ENCODE assay signal across 7 cellular contexts in genomic region chr18:120539-121260, GRCh38. TPM values are rescaled to one million over a fixed set of nuclear protein-coding genes. Genes with fewer than 3 reads are reported as not detected.
DNase-seq lines count a peak whose midpoint lies in the region; ATAC-seq, FAIRE-seq and TF ChIP-seq lines count a peak whose summit lies in the region.
"Not testable (repeated sequence)": the region's sequence is repeated elsewhere in the genome, so short reads cannot be mapped to it uniquely, and the experiment has no call there.

No MANE protein-coding gene starts in this region.

- H2AFZ ChIP-seq in K562 (ENCODE audit: low read depth, low read length): peak overlapping the region; percentile 82

- TF ChIP-seq POLR2A in H54 (IDR thresholded peaks at IDR 0.05; ENCODE audit: low read depth, low read length); K562 (conservative IDR thresholded peaks at IDR 0.05): not testable (repeated sequence)

- TF ChIP-seq EP300 in K562 (IDR thresholded peaks at IDR 0.05; ENCODE audit: low read length): not testable (repeated sequence)

- not testable (repeated sequence) for H3K36me3 ChIP-seq in K562 (ENCODE audit: control insufficient read depth, insufficient read depth, low read length)

- not testable (repeated sequence) for H3K27me3 ChIP-seq in K562 (ENCODE audit: control insufficient read depth in 2 of 2, insufficient read depth in 2 of 2, low read length in 2 of 2)

- not testable (repeated sequence) for BruUV-seq in K562 (replicated peaks; lab: Mats Ljungman, UMichigan)

- H3K4me1 ChIP-seq in K562 (replicated peaks in 1 of 2; ENCODE audit: control insufficient read depth in 2 of 2, insufficient read depth in 2 of 2, low read length in 2 of 2): not testable (repeated sequence)

- H3K9me3 ChIP-seq in K562 (replicated peaks; ENCODE audit: control insufficient read depth, insufficient read depth, low read depth, low read length): not testable (repeated sequence)

- DNase-seq in ELR (ENCODE audit: low read depth): peak; percentile 36
- DNase-seq in H54 (ENCODE audit: insufficient read length, low spot score); HTR-8/SVneo (ENCODE audit: insufficient read length, low spot score); T-helper 2 cell treated with Interferon-gamma antibody and Interleukin-4, amounts not matched to agents 5 μg/mL and 100 μg/mL, for 36 hours (ENCODE audit: low spot score); activated CD4-positive, alpha-beta T cell treated with anti-CD3 and anti-CD28 coated beads for 36 hours: not testable (repeated sequence)
- DNase-seq in K562 (ENCODE audit: extremely low read depth in 1 of 4, low spot score in 3 of 4): peak in 1 of 4 experiments; percentile 39

- H3K4me3 ChIP-seq in K562: not testable (repeated sequence)

- H3K27me3 Mint-ChIP-seq in T-helper 2 cell treated with Interferon-gamma antibody and Interleukin-4, amounts not matched to agents 5 μg/mL and 100 μg/mL, for 36 hours (ENCODE audit: low read depth); activated CD4-positive, alpha-beta T cell treated with anti-CD3 and anti-CD28 coated beads for 36 hours: not testable (repeated sequence)

- not testable (repeated sequence) for H3K27ac ChIP-seq in K562 (ENCODE audit: extremely low read depth, low read depth, low read length)

- CTCF ChIA-PET in activated CD4-positive, alpha-beta T cell treated with anti-CD3 and anti-CD28 coated beads for 36 hours (lab: Charles Lee); K562 (lab: Yijun Ruan, JAX; ENCODE audit: low intra/inter-chr PET ratio): not testable (repeated sequence)

- in situ Hi-C loops in K562 (cut with MboI): not testable (repeated sequence)

- H3K4me3 Mint-ChIP-seq in T-helper 2 cell treated with Interferon-gamma antibody and Interleukin-4, amounts not matched to agents 5 μg/mL and 100 μg/mL, for 36 hours: peak overlapping the region; percentile 12
- H3K4me3 Mint-ChIP-seq in activated CD4-positive, alpha-beta T cell treated with anti-CD3 and anti-CD28 coated beads for 36 hours: not testable (repeated sequence)

- WGBS in K562 (ENCODE audit: insufficient coverage, low coverage, missing lambda C conversion rate): 13% methylated on average over 7 of the region's 7 CpGs

- ATAC-seq in activated CD4-positive, alpha-beta T cell treated with anti-CD3 and anti-CD28 coated beads for 36 hours: peak; percentile 58
- ATAC-seq in K562: peak; percentile 76

- FAIRE-seq in H54 (lab: Jason Lieb, UNC) (peak; percentile 87), HTR-8/SVneo (lab: Jason Lieb, UNC) (peak; percentile 36), K562 (lab: Jason Lieb, UNC) (peak; percentile 52), islet of Langerhans (lab: Jason Lieb, UNC) (peak; percentile 60)

- not testable (repeated sequence) for TF ChIP-seq RAD21 in K562 (CRISPR knock-in tag; conservative IDR thresholded peaks at IDR 0.05 in 1 of 2, IDR thresholded peaks at IDR 0.05 in 1 of 2)

- not testable (repeated sequence) for H3K9me1 ChIP-seq in K562 (ENCODE audit: control insufficient read depth, insufficient read depth, low read length)

- TF ChIP-seq CTCF in K562 (IDR thresholded peaks at IDR 0.05 in 2 of 3, conservative IDR thresholded peaks at IDR 0.05 in 1 of 3; ENCODE audit: insufficient read depth in 2 of 3, low read depth in 1 of 3, low read length in 3 of 3): not testable (repeated sequence)

- H3K9ac ChIP-seq in K562 (ENCODE audit: insufficient read depth in 1 of 2, low read depth in 2 of 2, low read length in 2 of 2): not testable (repeated sequence)

- not testable (repeated sequence) for H3K9me3 Mint-ChIP-seq in T-helper 2 cell treated with Interferon-gamma antibody and Interleukin-4, amounts not matched to agents 5 μg/mL and 100 μg/mL, for 36 hours; activated CD4-positive, alpha-beta T cell treated with anti-CD3 and anti-CD28 coated beads for 36 hours (ENCODE audit: low read depth)

- H3K4me1 Mint-ChIP-seq in T-helper 2 cell treated with Interferon-gamma antibody and Interleukin-4, amounts not matched to agents 5 μg/mL and 100 μg/mL, for 36 hours (ENCODE audit: low read depth); activated CD4-positive, alpha-beta T cell treated with anti-CD3 and anti-CD28 coated beads for 36 hours: not testable (repeated sequence)

- H4K20me1 ChIP-seq in K562 (replicated peaks; ENCODE audit: control insufficient read depth, insufficient read depth, low read length): not testable (repeated sequence)

- not testable (repeated sequence) for H3K36me3 Mint-ChIP-seq in T-helper 2 cell treated with Interferon-gamma antibody and Interleukin-4, amounts not matched to agents 5 μg/mL and 100 μg/mL, for 36 hours (ENCODE audit: low read depth); activated CD4-positive, alpha-beta T cell treated with anti-CD3 and anti-CD28 coated beads for 36 hours (ENCODE audit: low read depth)

- not testable (repeated sequence) for H3K4me2 ChIP-seq in K562 (ENCODE audit: insufficient read depth, low read length)

- POLR2A ChIA-PET in activated CD4-positive, alpha-beta T cell treated with anti-CD3 and anti-CD28 coated beads for 36 hours (lab: Charles Lee); K562 (lab: Yijun Ruan, JAX): not testable (repeated sequence)

- H3K27ac Mint-ChIP-seq in T-helper 2 cell treated with Interferon-gamma antibody and Interleukin-4, amounts not matched to agents 5 μg/mL and 100 μg/mL, for 36 hours; activated CD4-positive, alpha-beta T cell treated with anti-CD3 and anti-CD28 coated beads for 36 hours: not testable (repeated sequence)

- intact Hi-C loops in activated CD4-positive, alpha-beta T cell treated with anti-CD3 and anti-CD28 coated beads for 36 hours (cut with DNase I, micrococcal nuclease); K562 (cut with micrococcal nuclease): not testable (repeated sequence)

- not testable (repeated sequence) for H3K79me2 ChIP-seq in K562 (ENCODE audit: control insufficient read depth, insufficient read depth, low read length)

RNA-seq across cellular contexts. Expression of gene USP14, which starts 37.7 kb away (rescaled TPM):
- total RNA-seq in activated CD4-positive, alpha-beta T cell treated with anti-CD3 and anti-CD28 coated beads for 36 hours: 100 to 1,000 TPM in 1 of 2 experiments, 10 to 100 TPM in 1; 94.7 to 101 TPM
- 31.1 and 120 TPM in 2 replicates for total RNA-seq in K562 (2011; cell fraction: chromatin; rRNA removed; ENCODE audit: low replicate concordance)
- 14.7 and 20.5 TPM in 2 replicates for total RNA-seq in K562 (2011; cell fraction: nucleolus; rRNA removed)
- 38.9 and 53.7 TPM in 2 replicates for total RNA-seq in K562 (2011; cell fraction: nucleoplasm; rRNA removed)
- 18.7 and 20.5 TPM in 2 replicates for total RNA-seq in K562 (2014; rRNA removed)
- 34.3 and 37.5 TPM in 2 replicates for total RNA-seq in K562 (2014; rRNA removed; fragmentation: Illumina TruSeq; extraction: Trizol)
- 25.7 and 28.3 TPM in 2 replicates for total RNA-seq in K562 (2015; rRNA removed; fragmentation: Illumina TruSeq; extraction: Trizol)
- total RNA-seq in K562 (2021): 114 and 122 TPM in 2 replicates
- polyA plus RNA-seq in K562 (2011; rRNA removed): 56.5 and 63.9 TPM in 2 replicates
- 10.5 and 22.7 TPM in 2 replicates for polyA plus RNA-seq in K562 (2011; cell fraction: cytosol; rRNA removed)
- 24.4 and 57.0 TPM in 2 replicates for polyA plus RNA-seq in K562 (2011; cell fraction: nucleus; rRNA removed)
- 63.7 and 85.9 TPM in 2 replicates for polyA plus RNA-seq in K562 (2012)
- polyA plus RNA-seq in K562 (2014; fragmentation: Illumina TruSeq; extraction: Trizol): 124 and 129 TPM in 2 replicates
- 10 to 100 TPM; 34.4 to 40.3 TPM for polyA plus RNA-seq in K562 (2014; fragmentation: Nextera tagmentation; extraction: Ambion mirVana)
- polyA plus RNA-seq in K562 (2014; rRNA removed): 44.6 and 67.2 TPM in 2 replicates
- polyA minus RNA-seq in K562 (2011; rRNA and poly(A)+ RNA removed): 35.5 and 64.2 TPM in 2 replicates
- polyA minus RNA-seq in K562 (2011; cell fraction: cytosol; rRNA and poly(A)+ RNA removed): 51.2 and 61.3 TPM in 2 replicates
- 13.6 and 32.7 TPM in 2 replicates for polyA minus RNA-seq in K562 (2011; cell fraction: nucleus; rRNA and poly(A)+ RNA removed)
